In genomic region chr10:33248638-33249037, GRCh38 we compare ENCODE assay signal across 8 cellular contexts.
DNase-seq lines count a peak whose midpoint lies in the region; ATAC-seq and TF ChIP-seq lines count a peak whose summit lies in the region.

No MANE protein-coding gene starts in this region.

- H3K27me3 Mint-ChIP-seq in activated T-helper 17 cell treated with anti-CD3 and anti-CD28 coated beads, Interleukin-2, amount 50 U/mL, for 72 hours, result peaks cover 3% of the 10 kb centered on the region

- H3K27ac ChIP-seq in lung (ENCODE audit: low read depth in 1 of 2, low read length in 1 of 2) (peak overlapping the region; percentile 37 to 75), mesendoderm (ENCODE audit: low read depth, low read length) (no peak overlapping the region)

- H4K5ac ChIP-seq in mesendoderm (ENCODE audit: low read length), result no peak overlapping the region

- no peaks in the 10 kb centered on the region for H3K79me2 ChIP-seq in mesendoderm (ENCODE audit: control insufficient read depth, insufficient read depth, low read length)

- no peak overlapping the region for H4K8ac ChIP-seq in mesendoderm (ENCODE audit: low read depth, low read length)

- no peak overlapping the region for H3K9ac ChIP-seq in mesendoderm (ENCODE audit: low read length)

- H3K79me1 ChIP-seq in mesendoderm (ENCODE audit: low read length), result no peaks in the 10 kb centered on the region

- no peak overlapping the region for H3K56ac ChIP-seq in mesendoderm (ENCODE audit: low read length)

- no peak for TF ChIP-seq CTCF in lung (IDR thresholded peaks at IDR 0.05; ENCODE audit: control extremely low read depth, extremely low read depth)

- H3K4ac ChIP-seq in mesendoderm (ENCODE audit: low read depth, low read length), result no peak overlapping the region

- no peak overlapping the region for H2BK5ac ChIP-seq in mesendoderm (ENCODE audit: low read length)

- H3K4me2 ChIP-seq in mesendoderm (ENCODE audit: low read length), result no peak overlapping the region

- DNase-seq in SIG-M5 treated with dmso at 0.1 percent for 504 hours (lab: John Stamatoyannopoulos, UW; ENCODE audit: unreplicated experiment), result peak; percentile 41
- no peak for DNase-seq in SIG-M5 (lab: John Stamatoyannopoulos, UW)
- DNase-seq in HS-5 (ENCODE audit: low read depth), result peak; percentile 49
- DNase-seq in lung (ENCODE audit: low spot score), result no peak
- no peak for DNase-seq in mesendoderm
- DNase-seq in occipital lobe (lab: John Stamatoyannopoulos, UW), result no peak

- no peak overlapping the region for H2BK120ac ChIP-seq in mesendoderm (ENCODE audit: low read depth, low read length)

- H3K4me3 Mint-ChIP-seq in activated T-helper 17 cell treated with anti-CD3 and anti-CD28 coated beads, Interleukin-2, amount 50 U/mL, for 72 hours, result peak overlapping the region; percentile 43

- WGBS in lung, 2 donors, result 18 to 32% methylated on average over 1 of the region's 1 CpG
- no CpG with 5 or more reads among the region's 1 CpG for WGBS in mesendoderm (ENCODE audit: extremely low coverage, insufficient coverage, low lambda C conversion rate)

- peaks cover 48% of the 10 kb centered on the region for H3K4me1 Mint-ChIP-seq in activated T-helper 17 cell treated with anti-CD3 and anti-CD28 coated beads, Interleukin-2, amount 50 U/mL, for 72 hours

- no peak overlapping the region for H3K18ac ChIP-seq in mesendoderm (ENCODE audit: low read length)

- peaks cover 6% of the 10 kb centered on the region for H3K36me3 Mint-ChIP-seq in activated T-helper 17 cell treated with anti-CD3 and anti-CD28 coated beads, Interleukin-2, amount 50 U/mL, for 72 hours (ENCODE audit: low read depth)

- H3K27me3 ChIP-seq in lung (ENCODE audit: control insufficient read depth, insufficient read depth) (no peaks in the 10 kb centered on the region), mesendoderm (ENCODE audit: insufficient read depth, low read length, poor library complexity) (no peaks in the 10 kb centered on the region)

- ATAC-seq in activated T-helper 17 cell treated with anti-CD3 and anti-CD28 coated beads, Interleukin-2, amount 50 U/mL, for 72 hours (replicated peaks), result peak; percentile 89
- ATAC-seq in lung (ENCODE audit: insufficient read depth, low FRiP score), result peak; percentile 59
- no peak for ATAC-seq in GM19455 (IDR thresholded peaks at IDR 0.05; ENCODE audit: unreplicated experiment)

- H3K4me1 ChIP-seq in lung (ENCODE audit: control insufficient read depth in 2 of 2, insufficient read depth in 2 of 2, low read length in 2 of 2) (peaks cover 11 to 31% of the 10 kb centered on the region in 2 donors), mesendoderm (ENCODE audit: control insufficient read depth, low read depth, low read length) (no peaks in the 10 kb centered on the region)

- no peaks in the 10 kb centered on the region for H3K9me3 ChIP-seq in lung (ENCODE audit: control insufficient read depth in 2 of 2, insufficient read depth in 1 of 2, low read length in 1 of 2)

- no peak overlapping the region for H3K23ac ChIP-seq in mesendoderm (ENCODE audit: low read length)

- H2AK5ac ChIP-seq in mesendoderm (ENCODE audit: low read length), result no peak overlapping the region

- no peak overlapping the region for H2BK15ac ChIP-seq in mesendoderm (replicated peaks; ENCODE audit: low read depth)

- H3K36me3 ChIP-seq in lung (ENCODE audit: control insufficient read depth in 2 of 2, insufficient read depth in 2 of 2, low read length in 2 of 2) (peaks cover 3 to 26% of the 10 kb centered on the region in 2 donors), mesendoderm (ENCODE audit: control insufficient read depth, insufficient read depth, low read length) (no peaks in the 10 kb centered on the region)

- H3K9me3 Mint-ChIP-seq in activated T-helper 17 cell treated with anti-CD3 and anti-CD28 coated beads, Interleukin-2, amount 50 U/mL, for 72 hours, result peaks cover 3% of the 10 kb centered on the region

- H3K4me3 ChIP-seq in lung (no peak overlapping the region), mesendoderm (ENCODE audit: low read length) (no peak overlapping the region)

- peak overlapping the region; percentile 82 for H3K27ac Mint-ChIP-seq in activated T-helper 17 cell treated with anti-CD3 and anti-CD28 coated beads, Interleukin-2, amount 50 U/mL, for 72 hours

Comparison
In these comparisons a context has a peak if more than half of its experiments do, and no peak if none do; other contexts are left out.
1. DNase-seq: peak in SIG-M5 treated with dmso at 0.1 percent for 504 hours (single experiment) and HS-5 (single experiment); none in SIG-M5 (single experiment), lung (single experiment), mesendoderm (single experiment) and occipital lobe (single experiment).